Comparison of ENCODE assay signal across 15 cellular contexts in genomic region chr12:54135621-54136027, GRCh38. TPM values are rescaled to one million over a fixed set of nuclear protein-coding genes. Genes with fewer than 3 reads are reported as not detected.
A peak's percentile ranks its signal among the peaks of the same experiment; 100 is the strongest.
DNase-seq lines count a peak whose midpoint lies in the region; ATAC-seq, FAIRE-seq and TF ChIP-seq lines count a peak whose summit lies in the region.
"Had no signal": no experiment of that assay in that cellular context is flagged by ENCODE, and none has a peak within 500 bp of the region (broad histone marks: within the 10 kb centered on the region; RNA-seq: fewer than 3 reads in every experiment).

No MANE protein-coding gene starts in this region.

- in situ Hi-C loops in HepG2 (cut with HindIII; ENCODE audit: extremely low pct_ligation_motif_present, low pct_unique_long_range_greater_than_20kb): no loop called here

- TF ChIP-seq EP300 in HepG2 (IDR thresholded peaks at IDR 0.05; ENCODE audit: low read depth in 2 of 2, low read length in 2 of 2) (peak in 1 of 2 experiments; percentile 85; a peak in 1 of 4 replicates), HepG2 (CRISPR knock-in tag; IDR thresholded peaks at IDR 0.05; ENCODE audit: borderline replicate concordance) (no peak; the same call in 1 of the 2 replicates)

- 4% methylated on average over 6 of the region's 6 CpGs for WGBS in HepG2 (ENCODE audit: low lambda C conversion rate)
- WGBS in right lobe of liver (ENCODE audit: insufficient coverage, low coverage, low lambda C conversion rate, missing lambda C conversion rate): 32% methylated on average over 3 of the region's 6 CpGs
- WGBS in psoas muscle, 3 donors: 73 to 88% (median 80%) methylated on average over 6 of the region's 6 CpGs

- no peaks in the 10 kb centered on the region for H3K79me2 ChIP-seq in HepG2 (ENCODE audit: insufficient read depth, low read length)

- peak; percentile 85 for FAIRE-seq in HepG2 (lab: Jason Lieb, UNC)

- no peaks in the 10 kb centered on the region for H4K20me1 ChIP-seq in HepG2 (ENCODE audit: insufficient read depth, low read length)

- H3K4me3 ChIP-seq in HepG2 (replicated peaks in 1 of 3; ENCODE audit: insufficient read depth in 1 of 3, low read depth in 2 of 3, low read length in 3 of 3): peak overlapping the region in 2 of 3 experiments; percentile 23 to 49; a peak in 2 of 6 replicates
- no peak overlapping the region for H3K4me3 ChIP-seq in right lobe of liver
- H3K4me3 ChIP-seq in SK-N-MC: peak overlapping the region; percentile 49
- H3K4me3 ChIP-seq in A673 (ENCODE audit: low read depth, low read length, poor library complexity, severe bottlenecking): no peak overlapping the region
- H3K4me3 ChIP-seq in psoas muscle: no peak overlapping the region
- H3K4me3 ChIP-seq: adrenal gland, ovary had no signal

- H3K4me2 ChIP-seq in HepG2 (ENCODE audit: low read depth, low read length): peak overlapping the region; percentile 63

- TF ChIP-seq POLR2A in HepG2 (IDR thresholded peaks at IDR 0.05; ENCODE audit: insufficient read depth in 1 of 2, low read depth in 2 of 2, low read length in 2 of 2): no peak
- TF ChIP-seq POLR2A in right lobe of liver (IDR thresholded peaks at IDR 0.05): no peak

- POLR2A ChIA-PET in HepG2 (lab: Yijun Ruan, JAX) (interaction anchor here (0.6 kb wide), 1 partner anchor 53 kb away, joined by 3 read pairs; the partner anchor contains the start of gene SMUG1), A673 (lab: Charles Lee; ENCODE audit: low non-redundant PET) (interaction anchor here (0.5 to 0.6 kb wide), 2 partner anchors 18 to 56 kb away, joined by 5 to 6 read pairs; no protein-coding TSS in a partner anchor)

- H3K9ac ChIP-seq in HepG2 (ENCODE audit: insufficient read depth, low read depth, low read length) (peak overlapping the region; percentile 16; the same call in 1 of the 2 replicates), SK-N-MC (ENCODE audit: insufficient read length) (no peak overlapping the region)

- no peak for TF ChIP-seq RAD21 in HepG2 (CRISPR knock-in tag; IDR thresholded peaks at IDR 0.05)

- CTCF ChIA-PET in HepG2 (lab: Yijun Ruan, JAX; ENCODE audit: low intra/inter-chr PET ratio, low total read pairs) (no interaction called here), A673 (lab: Charles Lee) (interaction anchor here (0.6 to 1.0 kb wide), 2 partner anchors 103 to 144 kb away, joined by 4 read pairs; no protein-coding TSS in a partner anchor)

- no peaks in the 10 kb centered on the region for H3K36me3 ChIP-seq in HepG2 (replicated peaks in 1 of 2; ENCODE audit: control insufficient read depth in 1 of 2, insufficient read depth in 2 of 2, low read length in 2 of 2)
- no peaks in the 10 kb centered on the region for H3K36me3 ChIP-seq in right lobe of liver
- no peaks in the 10 kb centered on the region for H3K36me3 ChIP-seq in SK-N-MC (ENCODE audit: insufficient read depth, low read length)
- no peaks in the 10 kb centered on the region for H3K36me3 ChIP-seq in A673 (ENCODE audit: insufficient read depth, low read length, poor library complexity, severe bottlenecking)
- no peaks in the 10 kb centered on the region for H3K36me3 ChIP-seq in psoas muscle (ENCODE audit: insufficient read depth in 1 of 2, low read depth in 1 of 2)
- H3K36me3 ChIP-seq: adrenal gland, ovary had no signal

- peak; percentile 90 for ATAC-seq in HepG2
- ATAC-seq in right lobe of liver: no peak
- ATAC-seq in psoas muscle: no peak
- no peak for ATAC-seq in GM18861 (IDR thresholded peaks at IDR 0.05; ENCODE audit: unreplicated experiment)

- DNase-seq in HepG2 (ENCODE audit: low spot score): peak; percentile 88
- DNase-seq in right lobe of liver: no peak
- DNase-seq in SK-N-MC (ENCODE audit: low read depth, low spot score): no peak
- peak; percentile 81 for DNase-seq in kidney tubule cell (ENCODE audit: low spot score)
- no peak for DNase-seq in A673 (ENCODE audit: low spot score)
- DNase-seq in psoas muscle: no peak
- DNase-seq in epidermal melanocyte (ENCODE audit: insufficient read length, low spot score): no peak
- DNase-seq: activated T-cell treated with anti-CD3 and anti-CD28 coated beads, Interleukin-2, amount 50 U/mL, for 48 hours; adrenal gland; central memory CD4-positive, alpha-beta T cell; Kasumi-1; NCI-H2029; ovary; SIG-M5 had no signal

- H3K27me3 ChIP-seq in HepG2 (ENCODE audit: control insufficient read depth in 1 of 2, insufficient read depth in 2 of 2, low read length in 2 of 2) (no peaks in the 10 kb centered on the region), right lobe of liver (no peaks in the 10 kb centered on the region), A673 (replicated peaks; ENCODE audit: insufficient read depth, low read depth, low read length, poor library complexity) (no peaks in the 10 kb centered on the region), psoas muscle (ENCODE audit: insufficient read depth in 3 of 3, low read length in 2 of 3) (peaks cover 0 to 3% (median 0%) of the 10 kb centered on the region in 3 donors)
- H3K27me3 ChIP-seq: adrenal gland, ovary had no signal

- no peak for TF ChIP-seq CTCF in HepG2 (CRISPR knock-in tag; IDR thresholded peaks at IDR 0.05)
- TF ChIP-seq CTCF in right lobe of liver (IDR thresholded peaks at IDR 0.05): no peak
- no peak for TF ChIP-seq CTCF in A673 (conservative IDR thresholded peaks at IDR 0.05; ENCODE audit: low read depth, low read length)
- TF ChIP-seq CTCF in psoas muscle (IDR thresholded peaks at IDR 0.05): no peak

- intact Hi-C loops in HepG2 (cut with micrococcal nuclease; ENCODE audit: unreplicated experiment) (loop anchor here (5.0 kb wide), 1 partner anchor 103 kb away; the partner anchor contains the start of gene HOXC5), right lobe of liver (cut with DNase I) (no loop called here), A673 (cut with micrococcal nuclease; ENCODE audit: unreplicated experiment) (loop anchor here (2.0 to 5.0 kb wide), 2 partner anchors 103 to 129 kb away; partner anchors contain the start of gene HOXC5), psoas muscle (cut with DNase I) (loop anchor here in 1 of 2 donors (5.0 to 10.0 kb wide), 2 partner anchors 47 to 101 kb away; partner anchors contain the start of gene HOXC5)

- H3K4me1 ChIP-seq in HepG2 (ENCODE audit: insufficient read depth, low read length) (peaks cover 82% of the 10 kb centered on the region), right lobe of liver (no peaks in the 10 kb centered on the region), A673 (ENCODE audit: insufficient read depth, low read length, poor library complexity, severe bottlenecking) (peaks cover 4% of the 10 kb centered on the region), psoas muscle (no peaks in the 10 kb centered on the region)
- H3K4me1 ChIP-seq: adrenal gland had no signal

- H2AFZ ChIP-seq in HepG2 (ENCODE audit: low read length): no peak overlapping the region

- no TSS peak for BruUV-seq in HepG2 (replicated peaks; lab: Mats Ljungman, UMichigan)
- BruUV-seq in A673 (replicated peaks; lab: Mats Ljungman, UMichigan): no TSS peak

- H3K27ac ChIP-seq in HepG2 (ENCODE audit: extremely low read length, insufficient read depth, low read length) (no peak overlapping the region), right lobe of liver (no peak overlapping the region), SK-N-MC (peak overlapping the region; percentile 39; the same call in 1 of the 2 replicates), A673 (ENCODE audit: low read depth, low read length, poor library complexity, severe bottlenecking) (no peak overlapping the region), psoas muscle (no peak overlapping the region)
- H3K27ac ChIP-seq: adrenal gland, ovary had no signal

- H3K9me3 ChIP-seq in HepG2 (ENCODE audit: low read length): no peaks in the 10 kb centered on the region
- no peaks in the 10 kb centered on the region for H3K9me3 ChIP-seq in right lobe of liver
- H3K9me3 ChIP-seq in SK-N-MC (ENCODE audit: low read depth, low read length): no peaks in the 10 kb centered on the region
- H3K9me3 ChIP-seq in A673 (ENCODE audit: low read depth, low read length, poor library complexity, severe bottlenecking): no peaks in the 10 kb centered on the region
- no peaks in the 10 kb centered on the region for H3K9me3 ChIP-seq in psoas muscle
- H3K9me3 ChIP-seq: adrenal gland, ovary had no signal

TF ChIP-seq in HepG2, 621 proteins besides CTCF, POLR2A, EP300 and RAD21 (continues in another document):
- peak; percentile 55; the same call in 1 of the 2 replicates for TF ChIP-seq TCF7 (IDR thresholded peaks at IDR 0.05; ENCODE audit: low read depth)

RNA-seq across cellular contexts. Expression of gene SMUG1, which starts 53.2 kb away (rescaled TPM):
- 35.6 and 36.9 TPM in 2 replicates for total RNA-seq in HepG2 (2016; rRNA removed; fragmentation: Illumina TruSeq; extraction: Trizol)
- total RNA-seq in HepG2 (2016; cell fraction: cytosol; rRNA removed; fragmentation: Illumina TruSeq; extraction: Trizol; ENCODE audit: low read depth): 47.1 and 69.5 TPM in 2 replicates
- total RNA-seq in HepG2 (2016; cell fraction: insoluble cytoplasmic fraction; rRNA removed; fragmentation: Illumina TruSeq; extraction: Trizol): 33.2 and 38.5 TPM in 2 replicates
- total RNA-seq in HepG2 (2016; cell fraction: membrane; rRNA removed; fragmentation: Illumina TruSeq; extraction: Trizol): 50.2 and 62.2 TPM in 2 replicates
- 19.8 and 23.2 TPM in 2 replicates for total RNA-seq in HepG2 (2016; cell fraction: nucleus; rRNA removed; fragmentation: Illumina TruSeq; extraction: Trizol)
- polyA plus RNA-seq in HepG2 (2011; rRNA removed): 31.9 and 36.1 TPM in 2 replicates
- polyA plus RNA-seq in HepG2 (2011; cell fraction: cytosol; rRNA removed): 28.5 and 39.2 TPM in 2 replicates
- polyA plus RNA-seq in HepG2 (2011; cell fraction: nucleus; rRNA removed): 27.2 and 35.2 TPM in 2 replicates
- polyA plus RNA-seq in HepG2 (2012): 19.2 and 20.4 TPM in 2 replicates
- 48.5 and 64.8 TPM in 2 replicates for polyA plus RNA-seq in HepG2 (2016; cell fraction: cytosol; fragmentation: Illumina TruSeq; extraction: Trizol; ENCODE audit: low read depth)
- 32.5 and 38.2 TPM in 2 replicates for polyA plus RNA-seq in HepG2 (2016; cell fraction: insoluble cytoplasmic fraction; fragmentation: Illumina TruSeq; extraction: Trizol; ENCODE audit: low read depth)
- polyA plus RNA-seq in HepG2 (2016; cell fraction: membrane; fragmentation: Illumina TruSeq; extraction: Trizol; ENCODE audit: low read depth): 43.2 and 48.1 TPM in 2 replicates
- 35.0 and 38.8 TPM in 2 replicates for polyA plus RNA-seq in HepG2 (2016; cell fraction: nucleus; fragmentation: Illumina TruSeq; extraction: Trizol; ENCODE audit: insufficient read depth, low read depth)
- 30.8 and 73.6 TPM in 2 replicates for polyA minus RNA-seq in HepG2 (2011; rRNA and poly(A)+ RNA removed; ENCODE audit: low replicate concordance)
- polyA minus RNA-seq in HepG2 (2011; cell fraction: cytosol; rRNA and poly(A)+ RNA removed): 7.7 TPM in 2 replicates
- 22.7 and 32.0 TPM in 2 replicates for polyA minus RNA-seq in HepG2 (2011; cell fraction: nucleus; rRNA and poly(A)+ RNA removed)
- total RNA-seq in right lobe of liver: 10 to 100 TPM; 14.1 to 25.5 (median 22.4) TPM
- 27.7 and 32.8 TPM in 2 replicates for total RNA-seq in A673 (2021)
- total RNA-seq in psoas muscle: 10 to 100 TPM; 16.4 to 25.7 (median 19.7) TPM
- 10 to 100 TPM; 28.2 to 49.2 (median 36.5) TPM for polyA plus RNA-seq in psoas muscle

Comparison
In these comparisons a context has a peak if more than half of its experiments do, and no peak if none do; other contexts are left out.
1. DNase-seq: peak in HepG2 (single experiment) and kidney tubule cell (single experiment); none in right lobe of liver (0 of 3), SK-N-MC (single experiment), A673 (single experiment), psoas muscle (0 of 2) and epidermal melanocyte (single experiment).
2. H3K4me3 ChIP-seq: peak in HepG2 (2 of 3) and SK-N-MC (single experiment); none in right lobe of liver (0 of 3), A673 (single experiment) and psoas muscle (single experiment).
3. intact Hi-C loops: an anchor here in HepG2 (5.0 kb wide) and A673 (2.0 to 5.0 kb wide); none called in right lobe of liver.